8 cellular contexts compared by ENCODE assay signal in the genomic region with DNA sequence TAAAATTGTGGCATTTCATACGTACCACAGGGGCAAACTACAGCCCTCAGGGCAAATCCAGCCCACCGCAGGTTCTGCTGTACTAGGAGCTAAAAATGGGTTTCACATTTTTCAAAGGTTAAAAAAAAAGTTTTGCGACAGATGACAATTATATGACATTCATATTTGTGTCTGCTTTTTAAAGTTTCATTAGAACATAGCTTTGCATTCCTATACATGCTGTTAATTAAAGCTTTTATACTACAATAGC. TPM values are rescaled to one million over a fixed set of nuclear protein-coding genes. Genes with fewer than 3 reads are reported as not detected.
DNase-seq lines count a peak whose midpoint lies in the region; ATAC-seq and TF ChIP-seq lines count a peak whose summit lies in the region.

No MANE protein-coding gene starts in this region.

- H3K27me3 Mint-ChIP-seq in activated T-cell treated with anti-CD3 and anti-CD28 coated beads, Interleukin-2, amount 50 U/mL, for 4 hours (ENCODE audit: low read depth) = no peaks in the 10 kb centered on the region

- no peaks in the 10 kb centered on the region for H3K9me3 ChIP-seq in lower lobe of right lung
- no peaks in the 10 kb centered on the region for H3K9me3 ChIP-seq in transverse colon

- H3K36me3 Mint-ChIP-seq in activated T-cell treated with anti-CD3 and anti-CD28 coated beads, Interleukin-2, amount 50 U/mL, for 4 hours (ENCODE audit: insufficient read depth) = no peaks in the 10 kb centered on the region

- peaks cover 34% of the 10 kb centered on the region for H3K4me1 Mint-ChIP-seq in activated T-cell treated with anti-CD3 and anti-CD28 coated beads, Interleukin-2, amount 50 U/mL, for 4 hours (ENCODE audit: low read depth)

- H3K27me3 ChIP-seq in lower lobe of right lung (ENCODE audit: low read depth) (no peaks in the 10 kb centered on the region), transverse colon (no peaks in the 10 kb centered on the region)

- no peak for TF ChIP-seq CTCF in astrocyte of the spinal cord (IDR thresholded peaks at IDR 0.05; ENCODE audit: low read depth, low read length)
- TF ChIP-seq CTCF in lower lobe of right lung (IDR thresholded peaks at IDR 0.05) = no peak
- no peak for TF ChIP-seq CTCF in transverse colon (IDR thresholded peaks at IDR 0.05)

- H3K4me1 ChIP-seq in lower lobe of right lung (peaks cover 30% of the 10 kb centered on the region), transverse colon (peaks cover 14 to 36% (median 20%) of the 10 kb centered on the region in 4 donors)

- H3K4me3 Mint-ChIP-seq in activated T-cell treated with anti-CD3 and anti-CD28 coated beads, Interleukin-2, amount 50 U/mL, for 4 hours = peak overlapping the region; percentile 94

- H3K27ac ChIP-seq in lower lobe of right lung (peak overlapping the region; percentile 98), transverse colon (peak overlapping the region; percentile 97 to 100 (median 99))

- TF ChIP-seq POLR2A in transverse colon (IDR thresholded peaks at IDR 0.05) = no peak

- 0 to 15% methylated on average over 1 to 3 of the region's 3 CpGs for WGBS in transverse colon (ENCODE audit: low coverage in 1 of 2), 2 donors

- H3K36me3 ChIP-seq in lower lobe of right lung (no peaks in the 10 kb centered on the region), transverse colon (no peaks in the 10 kb centered on the region)

- DNase-seq in activated T-cell treated with anti-CD3 and anti-CD28 coated beads, Interleukin-2, amount 50 U/mL, for 4 hours = no peak
- DNase-seq in activated T-cell treated with anti-CD3 and anti-CD28 coated beads for 4 hours (no peak), astrocyte of the spinal cord (ENCODE audit: low read depth, low spot score) (no peak), lower lobe of right lung (no peak), transverse colon (no peak), KBM-7 (no peak), AG08395 (ENCODE audit: low spot score) (no peak)

- no peak for TF ChIP-seq EP300 in transverse colon (IDR thresholded peaks at IDR 0.05; ENCODE audit: low read depth)

- ATAC-seq in activated T-cell treated with anti-CD3 and anti-CD28 coated beads, Interleukin-2, amount 50 U/mL, for 4 hours = no peak
- no peak for ATAC-seq in lower lobe of right lung
- ATAC-seq in HG03045 (IDR thresholded peaks at IDR 0.05; ENCODE audit: unreplicated experiment) = no peak

- in situ Hi-C loops in astrocyte of the spinal cord (cut with HindIII; ENCODE audit: low sequenced_read_pairs) = no loop called here
- in situ Hi-C loops in transverse colon (cut with MboI; ENCODE audit: low pct_ligation_motif_present in 1 of 4, low pct_unique_long_range_greater_than_20kb in 1 of 4, low sequenced_read_pairs in 3 of 4) = loop anchor here in 1 of 4 donors (10.0 kb wide), 1 partner anchor 48 kb away; no protein-coding TSS in a partner anchor
- in situ Hi-C loops in KBM-7 (cut with MboI; ENCODE audit: low pct_unique_long_range_greater_than_20kb, low sequenced_read_pairs) = no loop called here

- H3K9me3 Mint-ChIP-seq in activated T-cell treated with anti-CD3 and anti-CD28 coated beads, Interleukin-2, amount 50 U/mL, for 4 hours = no peaks in the 10 kb centered on the region

- peak overlapping the region; percentile 70 for H3K4me3 ChIP-seq in astrocyte of the spinal cord (ENCODE audit: low read depth, low read length)
- peak overlapping the region; percentile 74 for H3K4me3 ChIP-seq in lower lobe of right lung
- H3K4me3 ChIP-seq in transverse colon = peak overlapping the region; percentile 58 to 95 (median 78)

- intact Hi-C loops in lower lobe of right lung (cut with DNase I) (no loop called here), transverse colon (cut with DNase I; ENCODE audit: low total_unique reads) (loop anchor here (5.0 kb wide), 1 partner anchor 41 kb away; a partner anchor contains a TSS)

RNA-seq across cellular contexts. Expression of a gene that starts 0.8 kb away (rescaled TPM):
- total RNA-seq in activated T-cell treated with anti-CD3 and anti-CD28 coated beads, Interleukin-2, amount 50 U/mL, for 4 hours = 1 to 10 TPM; 6.9 to 8.6 (median 8.3) TPM
- total RNA-seq in lower lobe of right lung (27.8 TPM), transverse colon (10 to 100 TPM in 2 of 4 donors, 1 to 10 TPM in 2; 4.8 to 41.9 (median 18.5) TPM)

RNA-seq across cellular contexts. Expression of a gene that starts 42.8 kb away (rescaled TPM):
- 10 to 100 TPM; 29.0 to 35.4 (median 31.7) TPM for total RNA-seq in activated T-cell treated with anti-CD3 and anti-CD28 coated beads, Interleukin-2, amount 50 U/mL, for 4 hours
- total RNA-seq in lower lobe of right lung = 26.6 TPM
- 10 to 100 TPM in 2 of 4 donors, 1 to 10 TPM in 2; 2.2 to 19.1 (median 12.8) TPM for total RNA-seq in transverse colon

RNA-seq across cellular contexts. Expression of a gene that starts 43.0 kb away (rescaled TPM):
- total RNA-seq in activated T-cell treated with anti-CD3 and anti-CD28 coated beads, Interleukin-2, amount 50 U/mL, for 4 hours = 10 to 100 TPM; 10.2 to 14.6 (median 13.2) TPM
- total RNA-seq in lower lobe of right lung (23.6 TPM), transverse colon (10 to 100 TPM in 2 of 4 donors, 1 to 10 TPM in 2; 2.8 to 28.3 (median 14.4) TPM)
